11 cellular contexts compared by ENCODE assay signal in the genomic region with DNA sequence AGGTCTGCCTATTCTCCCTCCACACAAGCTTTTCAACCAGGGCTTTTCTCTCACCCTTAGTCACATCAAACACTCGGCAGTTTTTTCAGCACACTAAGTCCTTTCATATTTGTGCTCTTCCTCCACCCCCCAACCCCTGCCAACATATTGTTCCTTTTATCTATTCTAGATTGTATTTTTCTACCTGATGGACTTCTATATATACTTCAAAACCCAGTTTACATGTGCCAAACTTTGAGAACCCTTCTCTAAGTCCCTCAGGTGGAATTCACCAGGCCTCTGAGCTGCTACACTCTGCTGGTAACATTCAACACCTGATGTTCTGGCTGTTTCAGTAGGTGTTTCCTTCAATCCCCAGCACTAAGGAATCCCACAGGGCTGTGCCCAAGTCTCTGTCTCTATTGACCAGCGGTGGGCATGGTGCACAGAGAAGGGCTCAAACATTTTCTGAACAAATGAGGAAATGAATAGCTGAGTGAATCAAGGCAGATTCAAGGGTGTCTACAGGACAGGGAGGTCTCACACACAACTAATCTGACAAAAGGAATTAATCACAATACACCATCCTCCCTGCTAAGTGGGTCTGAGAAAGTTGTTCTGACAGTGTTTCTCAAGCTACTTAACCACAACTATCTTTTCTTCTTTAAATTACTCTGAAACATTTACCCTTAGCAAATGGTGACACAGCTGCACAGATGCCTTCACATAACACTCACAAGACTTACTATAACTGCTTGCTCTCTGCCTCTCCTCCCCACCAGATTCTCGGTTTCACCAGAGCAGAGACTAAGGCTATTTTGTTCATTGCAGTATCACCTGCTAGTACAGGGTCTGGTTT.
A peak's percentile ranks its signal among the peaks of the same experiment; 100 is the strongest.
DNase-seq lines count a peak whose midpoint lies in the region; ATAC-seq lines count a peak whose summit lies in the region.
"Had no signal": no experiment of that assay in that cellular context is flagged by ENCODE, and none has a peak within 500 bp of the region (broad histone marks: within the 10 kb centered on the region; RNA-seq: fewer than 3 reads in every experiment).

No MANE protein-coding gene starts in this region.

- intact Hi-C loops in aorta (cut with DNase I), result no loop called here

- no peak overlapping the region for H3K4me3 ChIP-seq in aorta (ENCODE audit: low read length in 2 of 2)
- H3K4me3 ChIP-seq: adrenal gland had no signal

- no peak overlapping the region for H3K27ac ChIP-seq in aorta (ENCODE audit: low read depth in 1 of 2, low read length in 2 of 2)
- H3K27ac ChIP-seq: adrenal gland had no signal

- H3K9me3 ChIP-seq in aorta (ENCODE audit: control insufficient read depth, low read length), result no peaks in the 10 kb centered on the region
- H3K9me3 ChIP-seq: adrenal gland had no signal

- ATAC-seq in GM18499 (IDR thresholded peaks at IDR 0.05; ENCODE audit: insufficient read depth, unreplicated experiment), result peak; percentile 95
- peak; percentile 95 for ATAC-seq in GM19035 (IDR thresholded peaks at IDR 0.05; ENCODE audit: unreplicated experiment)
- peak; percentile 98 for ATAC-seq in HG02623 (IDR thresholded peaks at IDR 0.05; ENCODE audit: unreplicated experiment)
- peak; percentile 88 for ATAC-seq in HG03469 (IDR thresholded peaks at IDR 0.05; ENCODE audit: unreplicated experiment)
- no peak for ATAC-seq in aorta (ENCODE audit: low FRiP score)

- H3K36me3 ChIP-seq in aorta (ENCODE audit: control insufficient read depth in 1 of 2, insufficient read depth in 2 of 2, low read length in 1 of 2), result no peaks in the 10 kb centered on the region
- H3K36me3 ChIP-seq: adrenal gland had no signal

- 72 to 77% methylated on average over 3 of the region's 3 CpGs for WGBS in aorta, 2 donors

- no peaks in the 10 kb centered on the region for H3K27me3 ChIP-seq in aorta (ENCODE audit: control insufficient read depth in 1 of 2, insufficient read depth in 2 of 2, low read length in 1 of 2)
- H3K27me3 ChIP-seq: adrenal gland had no signal

- DNase-seq in aorta, result no peak
- no peak for DNase-seq in LoVo (ENCODE audit: low spot score)
- no peak for DNase-seq in NCI-H1436 (lab: John Stamatoyannopoulos, UW)
- no peak for DNase-seq in effector CD4-positive, alpha-beta T cell
- DNase-seq: adrenal gland; NCI-H1048; stimulated activated CD4-positive, alpha-beta T cell treated with anti-CD3 and anti-CD28 coated beads, Interleukin-12 subunit alpha, Interleukin-12 subunit beta, amount 100 ng/mL, for 4 hours had no signal

- H3K4me1 ChIP-seq in aorta (ENCODE audit: control insufficient read depth in 1 of 2, insufficient read depth in 2 of 2, low read length in 2 of 2), result no peaks in the 10 kb centered on the region
